ENCODE assay signal across 20 cellular contexts in the genomic region with DNA sequence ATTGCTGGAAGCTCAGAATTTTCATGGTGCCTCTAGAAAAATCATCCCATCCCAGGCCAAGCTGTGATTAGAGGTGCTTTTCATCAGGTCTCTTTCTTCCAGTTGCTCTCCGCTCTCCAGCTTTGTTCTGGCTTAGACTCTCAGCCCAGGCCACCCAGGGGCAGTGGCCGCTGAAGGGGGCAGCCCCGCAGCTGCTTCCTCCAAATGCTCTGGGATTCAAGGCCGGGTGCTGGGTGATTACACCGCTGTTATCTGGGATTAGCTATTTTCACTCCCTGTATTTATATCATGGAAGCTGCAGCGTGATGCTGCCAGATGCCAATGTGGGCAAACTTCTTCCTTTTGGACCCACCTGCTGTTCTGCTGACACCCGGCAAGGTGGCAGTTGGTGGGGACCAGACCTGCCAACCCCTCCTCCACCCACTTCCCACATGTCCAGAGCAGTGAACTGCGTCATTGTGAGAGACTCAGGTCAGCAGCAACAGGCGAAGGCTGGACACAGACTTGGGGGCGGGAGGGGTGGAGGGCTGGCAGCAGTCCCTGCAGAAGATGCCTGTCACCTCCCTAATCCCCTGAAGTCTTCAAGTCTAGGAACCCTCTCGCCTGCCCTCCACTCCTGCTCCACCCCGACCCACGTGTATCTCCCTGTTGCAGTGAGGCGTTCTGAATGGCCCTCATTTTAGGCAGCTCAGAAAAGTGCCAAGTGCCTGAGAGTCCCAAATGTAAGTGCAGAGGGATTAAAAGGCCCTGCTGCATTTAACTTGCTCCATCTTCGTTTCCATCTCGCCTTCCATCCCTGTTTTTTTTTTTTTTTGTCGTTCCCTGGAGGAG. TPM values are rescaled to one million over a fixed set of nuclear protein-coding genes. Genes with fewer than 3 reads are reported as not detected.
DNase-seq lines count a peak whose midpoint lies in the region; ATAC-seq, FAIRE-seq and TF ChIP-seq lines count a peak whose summit lies in the region.
"Had no signal": no experiment of that assay in that cellular context is flagged by ENCODE, and none has a peak within 500 bp of the region (broad histone marks: within the 10 kb centered on the region; RNA-seq: fewer than 3 reads in every experiment).

No MANE protein-coding gene starts in this region.

- no peak overlapping the region for H2AFZ ChIP-seq in astrocyte (ENCODE audit: low read depth, low read length)
- H2AFZ ChIP-seq in neuronal stem cell (ENCODE audit: low read length): peak overlapping the region; percentile 42

- H3K4me1 ChIP-seq in astrocyte (ENCODE audit: insufficient read depth, low read length) (no peaks in the 10 kb centered on the region), left ventricle myocardium inferior (peaks cover 64% of the 10 kb centered on the region), neuronal stem cell (ENCODE audit: control insufficient read depth in 2 of 2, insufficient read depth in 1 of 2, low read depth in 1 of 2, low read length in 2 of 2) (peaks cover 3 to 12% of the 10 kb centered on the region in 2 donors), foreskin keratinocyte (no peaks in the 10 kb centered on the region)
- H3K4me1 ChIP-seq: A549 had no signal

- H3K36me3 ChIP-seq in astrocyte (ENCODE audit: insufficient read depth, low read length): no peaks in the 10 kb centered on the region
- H3K36me3 ChIP-seq in left ventricle myocardium inferior: no peaks in the 10 kb centered on the region
- no peaks in the 10 kb centered on the region for H3K36me3 ChIP-seq in neuronal stem cell (replicated peaks in 1 of 2; ENCODE audit: control insufficient read depth in 2 of 2, insufficient read depth in 2 of 2, low read length in 2 of 2)
- H3K36me3 ChIP-seq: BLaER1 treated with 17β-estradiol and CSF1 and Interleukin-3, amounts not matched to agents 10 nM and 100 nM had no signal

- peaks cover 34% of the 10 kb centered on the region for H3K27me3 ChIP-seq in astrocyte (ENCODE audit: insufficient read depth, low read length)
- H3K27me3 ChIP-seq in left ventricle myocardium inferior (ENCODE audit: low read depth): peaks cover 60% of the 10 kb centered on the region
- peaks cover 0 to 32% (median 0%) of the 10 kb centered on the region in 3 experiments for H3K27me3 ChIP-seq in neuronal stem cell (ENCODE audit: control insufficient read depth in 3 of 3, insufficient read depth in 3 of 3, low read depth in 1 of 3, low read length in 3 of 3)
- H3K27me3 ChIP-seq in foreskin keratinocyte: peaks cover 26% of the 10 kb centered on the region
- H3K27me3 ChIP-seq: BLaER1 treated with 17β-estradiol and CSF1 and Interleukin-3, amounts not matched to agents 10 nM and 100 nM had no signal

- H3K4me3 ChIP-seq in astrocyte (ENCODE audit: insufficient read depth, low read depth, low read length): no peak overlapping the region
- peak overlapping the region; percentile 38 for H3K4me3 ChIP-seq in left ventricle myocardium inferior
- no peak overlapping the region for H3K4me3 ChIP-seq in neuronal stem cell (ENCODE audit: low read length in 2 of 2)
- H3K4me3 ChIP-seq: A549; BLaER1 treated with 17β-estradiol and CSF1 and Interleukin-3, amounts not matched to agents 10 nM and 100 nM had no signal

- H3K79me1 ChIP-seq in neuronal stem cell (ENCODE audit: low read depth, low read length): no peaks in the 10 kb centered on the region

- H3K23ac ChIP-seq in neuronal stem cell (ENCODE audit: low read depth, low read length, poor library complexity): no peak overlapping the region

- H3K9me3 ChIP-seq in astrocyte (ENCODE audit: insufficient read depth, low read depth, low read length): peaks cover 10% of the 10 kb centered on the region
- H3K9me3 ChIP-seq in left ventricle myocardium inferior (replicated peaks): no peaks in the 10 kb centered on the region
- H3K9me3 ChIP-seq in neuronal stem cell (replicated peaks in 1 of 2; ENCODE audit: control insufficient read depth in 2 of 2, insufficient read depth in 1 of 2, low read depth in 1 of 2, low read length in 2 of 2): no peaks in the 10 kb centered on the region
- H3K9me3 ChIP-seq: A549; BLaER1 treated with 17β-estradiol and CSF1 and Interleukin-3, amounts not matched to agents 10 nM and 100 nM had no signal

- no peak for ATAC-seq in HG02588 (IDR thresholded peaks at IDR 0.05; ENCODE audit: unreplicated experiment)
- ATAC-seq in GM18519 (IDR thresholded peaks at IDR 0.05; ENCODE audit: low FRiP score, unreplicated experiment): no peak
- no peak for ATAC-seq in foreskin keratinocyte
- ATAC-seq: Panc1 had no signal

- H4K8ac ChIP-seq in neuronal stem cell (ENCODE audit: low read depth, low read length): no peak overlapping the region

- no peak overlapping the region for H2BK120ac ChIP-seq in neuronal stem cell (ENCODE audit: low read depth, low read length)

- H3K18ac ChIP-seq in neuronal stem cell (ENCODE audit: low read length): no peak overlapping the region

- no peak overlapping the region for H3K14ac ChIP-seq in neuronal stem cell (ENCODE audit: low read length)

- H4K91ac ChIP-seq in neuronal stem cell (ENCODE audit: low read depth, low read length, poor library complexity): no peak overlapping the region

- no peaks in the 10 kb centered on the region for H3K36me3 Mint-ChIP-seq in astrocyte (ENCODE audit: low read depth, unreplicated experiment)

- FAIRE-seq in astrocyte (lab: Jason Lieb, UNC): no peak
- FAIRE-seq: A549 had no signal

- H2BK5ac ChIP-seq in neuronal stem cell (ENCODE audit: low read length): no peak overlapping the region

- no peak for TF ChIP-seq CTCF in astrocyte (IDR thresholded peaks at IDR 0.05; ENCODE audit: insufficient read depth, low read depth, low read length)
- no peak for TF ChIP-seq CTCF in left ventricle myocardium inferior (IDR thresholded peaks at IDR 0.05; ENCODE audit: borderline replicate concordance)
- no peak for TF ChIP-seq CTCF in foreskin keratinocyte (conservative IDR thresholded peaks at IDR 0.05)

- intact Hi-C loops in left ventricle myocardium inferior (cut with micrococcal nuclease): no loop called here

- no peak overlapping the region for H2BK12ac ChIP-seq in neuronal stem cell (ENCODE audit: low read length)

- H3K27ac Mint-ChIP-seq in astrocyte (ENCODE audit: unreplicated experiment): peak overlapping the region; percentile 47

- H3K27ac ChIP-seq in astrocyte (ENCODE audit: low read depth, low read length): no peak overlapping the region
- peak overlapping the region; percentile 77 for H3K27ac ChIP-seq in left ventricle myocardium inferior (replicated peaks)
- no peak overlapping the region for H3K27ac ChIP-seq in neuronal stem cell (replicated peaks; ENCODE audit: low read length)
- H3K27ac ChIP-seq in foreskin keratinocyte: no peak overlapping the region
- H3K27ac ChIP-seq: A549; BLaER1 treated with 17β-estradiol and CSF1 and Interleukin-3, amounts not matched to agents 10 nM and 100 nM; KMS-11 had no signal

- H3K9me3 Mint-ChIP-seq in astrocyte (ENCODE audit: unreplicated experiment): peaks cover 4% of the 10 kb centered on the region

- DNase-seq in NCI-H524 treated with DMSO at 0.1 percent for 48 hours (lab: John Stamatoyannopoulos, UW) (peak; percentile 80), astrocyte (ENCODE audit: low read depth) (no peak), left ventricle myocardium inferior (peak; percentile 68), neuronal stem cell (ENCODE audit: low spot score) (no peak), foreskin keratinocyte (no peak)
- no peak for DNase-seq in stimulated activated CD8-positive, alpha-beta memory T cell treated with anti-CD3 and anti-CD28 coated beads, Interleukin-4, amount 100 ng/mL, for 48 hours
- DNase-seq: DMS79 treated with DMSO at 0.1 percent for 48 hours, H7, NCI-H1436, NCI-H2029 treated with DMSO at 0.1 percent for 48 hours, NCI-H2171 treated with DMSO at 0.1 percent for 48 hours, NCI-H446 treated with DMSO at 0.1 percent for 48 hours had no signal

- H3K4me2 ChIP-seq in astrocyte (ENCODE audit: low read length) (no peak overlapping the region), neuronal stem cell (ENCODE audit: insufficient read depth, low read length, poor library complexity, severe bottlenecking) (peak overlapping the region; percentile 12)
- H3K4me2 ChIP-seq: A549; BLaER1 treated with 17β-estradiol and CSF1 and Interleukin-3, amounts not matched to agents 10 nM and 100 nM; KMS-11 had no signal

- no peaks in the 10 kb centered on the region for H3K79me2 ChIP-seq in astrocyte (ENCODE audit: insufficient read depth, low read length)

- H3K4ac ChIP-seq in neuronal stem cell (ENCODE audit: low read length): no peak overlapping the region

- H3K27me3 Mint-ChIP-seq in astrocyte (ENCODE audit: low read depth, unreplicated experiment): peaks cover 42% of the 10 kb centered on the region

- no peak overlapping the region for H2BK15ac ChIP-seq in neuronal stem cell (ENCODE audit: low read length)

- H2AK5ac ChIP-seq in neuronal stem cell (ENCODE audit: low read depth, low read length): no peak overlapping the region

- no CpG with 5 or more reads among the region's 17 CpGs for WGBS in neuronal stem cell (ENCODE audit: extremely low coverage in 2 of 2, insufficient read length in 2 of 2, insufficient replicate concordance in 1 of 2), 2 donors

- H3K9ac ChIP-seq in astrocyte (ENCODE audit: low read length): no peak overlapping the region
- H3K9ac ChIP-seq in neuronal stem cell (ENCODE audit: low read depth, low read length, poor library complexity): no peak overlapping the region
- H3K9ac ChIP-seq: BLaER1 treated with 17β-estradiol and CSF1 and Interleukin-3, amounts not matched to agents 10 nM and 100 nM; KMS-11 had no signal

- H3K4me1 Mint-ChIP-seq in astrocyte (ENCODE audit: low read depth, unreplicated experiment): no peaks in the 10 kb centered on the region

- H3K4me3 Mint-ChIP-seq in astrocyte (ENCODE audit: unreplicated experiment): no peak overlapping the region

- H4K20me1 ChIP-seq in astrocyte (ENCODE audit: insufficient read depth, low read length): no peaks in the 10 kb centered on the region
- H4K20me1 ChIP-seq: BLaER1 treated with 17β-estradiol and CSF1 and Interleukin-3, amounts not matched to agents 10 nM and 100 nM had no signal

RNA-seq across cellular contexts. Expression of a gene that starts 34.0 kb away (rescaled TPM):
- 0.26 and 0.59 TPM in 2 replicates for total RNA-seq in astrocyte
- 248 TPM for total RNA-seq in left ventricle myocardium inferior
- polyA plus RNA-seq in neuronal stem cell (2013, experiment 1 of 2): 0.13 TPM
- polyA plus RNA-seq in neuronal stem cell (2013, experiment 2 of 2): 0.08 TPM
- total RNA-seq in foreskin keratinocyte: not detected in 2 replicates
- not detected in 2 replicates for polyA plus RNA-seq in foreskin keratinocyte
- total RNA-seq: G401, M059J had no signal

RNA-seq across cellular contexts. Expression of a gene that starts 59.2 kb away (rescaled TPM):
- total RNA-seq in astrocyte (164 and 206 TPM in 2 replicates), left ventricle myocardium inferior (12.4 TPM), foreskin keratinocyte (10.2 and 25.1 TPM in 2 replicates)
- polyA plus RNA-seq in neuronal stem cell (2013, experiment 1 of 2): 5.7 TPM
- 6.0 TPM for polyA plus RNA-seq in neuronal stem cell (2013, experiment 2 of 2)
- polyA plus RNA-seq in foreskin keratinocyte: 8.6 and 17.8 TPM in 2 replicates

Comparison
In these comparisons a context has a peak if more than half of its experiments do, and no peak if none do; other contexts are left out.
1. DNase-seq: peak in NCI-H524 treated with DMSO at 0.1 percent for 48 hours (single experiment) and left ventricle myocardium inferior (single experiment); none in astrocyte (single experiment), neuronal stem cell (single experiment), stimulated activated CD8-positive, alpha-beta memory T cell treated with anti-CD3 and anti-CD28 coated beads, Interleukin-4, amount 100 ng/mL, for 48 hours (single experiment) and foreskin keratinocyte (0 of 2).
2. RNA of a gene that starts 34.0 kb away (total RNA-seq): 248 TPM in left ventricle myocardium inferior (single experiment); 0.26 to 0.59 TPM in astrocyte and not detected in foreskin keratinocyte; every median in the first group is over 100 times any median in the second.